8 cellular contexts compared by ENCODE assay signal in the genomic region with DNA sequence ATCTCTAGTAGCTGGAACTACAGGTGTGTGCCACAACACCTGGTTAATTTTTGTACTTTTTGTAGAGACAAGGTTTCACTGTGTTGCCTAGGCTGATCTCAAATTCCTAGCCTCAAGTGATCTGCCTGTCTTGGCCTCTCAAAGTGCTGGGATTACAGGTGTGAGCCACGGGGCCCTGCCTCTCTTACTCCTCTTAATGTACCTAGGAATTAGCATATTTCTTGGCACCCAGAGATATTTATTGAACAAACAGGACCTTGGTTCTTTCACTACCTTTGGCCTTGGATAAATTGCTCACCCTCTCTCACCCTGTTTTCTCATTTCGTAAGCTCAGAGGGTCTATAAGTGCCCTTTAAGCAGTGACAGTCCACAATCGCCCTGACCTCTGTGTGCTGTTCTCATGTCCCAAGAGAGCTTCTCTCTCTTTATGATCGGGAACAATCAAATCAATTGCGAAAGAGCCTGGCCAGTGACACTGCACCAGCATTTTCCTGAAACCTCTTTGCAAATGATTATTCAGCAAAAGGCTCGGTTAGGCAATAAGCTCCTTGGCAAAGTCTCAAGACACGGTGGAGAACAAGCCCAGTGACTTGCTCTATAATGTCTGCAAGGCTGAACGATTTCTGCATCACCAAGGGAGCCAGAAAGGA.
DNase-seq lines count a peak whose midpoint lies in the region; TF ChIP-seq lines count a peak whose summit lies in the region.

No MANE protein-coding gene starts in this region.

- no peak for TF ChIP-seq CTCF in foreskin fibroblast (IDR thresholded peaks at IDR 0.05; ENCODE audit: low read depth, low read length)

- peaks cover 76% of the 10 kb centered on the region in 2 donors for H3K36me3 Mint-ChIP-seq in CD4-positive, alpha-beta memory T cell

- no peaks in the 10 kb centered on the region for H3K27me3 Mint-ChIP-seq in CD4-positive, alpha-beta memory T cell

- no peak overlapping the region for H3K4me3 Mint-ChIP-seq in CD4-positive, alpha-beta memory T cell

- H3K4me1 ChIP-seq in CD4-positive, alpha-beta memory T cell (ENCODE audit: insufficient read depth, low read length), result no peaks in the 10 kb centered on the region

- peaks cover 47% of the 10 kb centered on the region for H3K36me3 ChIP-seq in CD4-positive, alpha-beta memory T cell (ENCODE audit: insufficient read depth, low read length)

- H3K27ac ChIP-seq in CD4-positive, alpha-beta memory T cell (ENCODE audit: low read depth, low read length), result no peak overlapping the region

- POLR2A ChIA-PET in CD4-positive, alpha-beta memory T cell (lab: Charles Lee; ENCODE audit: partially characterized antibody), result interaction anchor here (1.3 to 2.0 kb wide), 2 partner anchors 114 to 117 kb away, joined by 4 to 7 read pairs; a partner anchor contains a TSS

- peaks cover 0 to 21% (median 9%) of the 10 kb centered on the region in 4 donors for H3K4me1 Mint-ChIP-seq in CD4-positive, alpha-beta memory T cell

- H3K4me3 ChIP-seq in CD4-positive, alpha-beta memory T cell (ENCODE audit: low read length in 2 of 2), result no peak overlapping the region
- no peak overlapping the region for H3K4me3 ChIP-seq in foreskin fibroblast (ENCODE audit: low read depth in 1 of 2, low read length in 2 of 2)

- H3K9me3 ChIP-seq in CD4-positive, alpha-beta memory T cell (ENCODE audit: control insufficient read depth in 1 of 2, low read length in 2 of 2), result no peaks in the 10 kb centered on the region

- peak overlapping the region; percentile 37 to 81 (median 53) for H3K27ac Mint-ChIP-seq in CD4-positive, alpha-beta memory T cell

- DNase-seq in CD4-positive, alpha-beta memory T cell, result no peak
- DNase-seq in OCI-M1 (lab: John Stamatoyannopoulos, UW) (peak; percentile 75), foreskin fibroblast (peak; percentile 9 to 18), renal cortical epithelial cell (ENCODE audit: low read depth) (peak; percentile 99), NCI-H510A treated with DMSO at 0.1 percent for 48 hours (lab: John Stamatoyannopoulos, UW) (no peak), NCI-H146 (lab: John Stamatoyannopoulos, UW) (no peak), foreskin melanocyte (no peak), D341Med (ENCODE audit: low spot score) (no peak)

- CTCF ChIA-PET in CD4-positive, alpha-beta memory T cell (lab: Charles Lee; ENCODE audit: partially characterized antibody), result interaction anchor here (0.6 to 4.7 kb wide), 14 partner anchors 14 to 326 kb away, joined by 3 to 58 read pairs (median 4); no protein-coding TSS in a partner anchor

- H3K27me3 ChIP-seq in CD4-positive, alpha-beta memory T cell (ENCODE audit: insufficient read depth, low read length), result no peaks in the 10 kb centered on the region

- peaks cover 0 to 2% (median 0%) of the 10 kb centered on the region in 8 donors for H3K9me3 Mint-ChIP-seq in CD4-positive, alpha-beta memory T cell

- intact Hi-C loops in CD4-positive, alpha-beta memory T cell (cut with micrococcal nuclease), result loop anchor here (2.0 kb wide), 1 partner anchor 117 kb away; a partner anchor contains a TSS

Comparison
In these comparisons a context has a peak if more than half of its experiments do, and no peak if none do; other contexts are left out.
1. DNase-seq: peak in OCI-M1 (single experiment), foreskin fibroblast (2 of 2) and renal cortical epithelial cell (single experiment); none in CD4-positive, alpha-beta memory T cell (0 of 5), NCI-H510A treated with DMSO at 0.1 percent for 48 hours (single experiment), NCI-H146 (single experiment), foreskin melanocyte (single experiment) and D341Med (single experiment).